ENCODE assay signal across 1 cellular context in the genomic region with DNA sequence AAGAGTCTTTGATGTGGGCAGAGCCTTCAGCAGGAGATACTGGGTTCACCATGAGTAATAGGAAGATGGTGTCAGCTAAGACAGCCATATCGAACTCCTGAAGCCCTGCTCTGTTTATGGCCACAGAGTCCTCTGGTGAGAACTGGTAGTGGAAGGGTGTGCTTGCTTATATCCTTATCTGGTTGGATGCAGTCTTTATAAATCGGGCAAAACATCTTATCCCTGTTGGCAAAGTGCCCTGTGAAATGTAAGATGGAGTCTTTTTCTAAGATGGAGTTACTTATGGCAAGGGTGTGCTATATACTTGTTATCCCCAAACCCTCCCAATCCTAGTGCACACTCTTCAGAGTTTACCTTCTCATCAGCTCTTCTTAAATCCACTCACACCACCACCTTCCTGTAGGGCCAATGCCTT.
TF ChIP-seq lines count a peak whose summit lies in the region.

No MANE protein-coding gene starts in this region.

TF ChIP-seq in K562, 482 proteins besides CTCF, POLR2A, EP300 and RAD21 (continued from another document and continues in another):
- no peak for TF ChIP-seq USF1 (CRISPR knock-in tag; IDR thresholded peaks at IDR 0.05)
- TF ChIP-seq ZBTB17 (CRISPR knock-in tag; IDR thresholded peaks at IDR 0.05) = peak; percentile 97
- no peak for TF ChIP-seq CHD2 (IDR thresholded peaks at IDR 0.05; ENCODE audit: low read depth, low read length)
- TF ChIP-seq ZMIZ1 (IDR thresholded peaks at IDR 0.05; ENCODE audit: low read depth in 2 of 2, low read length in 2 of 2) = no peak
- TF ChIP-seq ZBTB49 (CRISPR knock-in tag; IDR thresholded peaks at IDR 0.05; ENCODE audit: borderline replicate concordance) = no peak
- TF ChIP-seq, protein P1, sequence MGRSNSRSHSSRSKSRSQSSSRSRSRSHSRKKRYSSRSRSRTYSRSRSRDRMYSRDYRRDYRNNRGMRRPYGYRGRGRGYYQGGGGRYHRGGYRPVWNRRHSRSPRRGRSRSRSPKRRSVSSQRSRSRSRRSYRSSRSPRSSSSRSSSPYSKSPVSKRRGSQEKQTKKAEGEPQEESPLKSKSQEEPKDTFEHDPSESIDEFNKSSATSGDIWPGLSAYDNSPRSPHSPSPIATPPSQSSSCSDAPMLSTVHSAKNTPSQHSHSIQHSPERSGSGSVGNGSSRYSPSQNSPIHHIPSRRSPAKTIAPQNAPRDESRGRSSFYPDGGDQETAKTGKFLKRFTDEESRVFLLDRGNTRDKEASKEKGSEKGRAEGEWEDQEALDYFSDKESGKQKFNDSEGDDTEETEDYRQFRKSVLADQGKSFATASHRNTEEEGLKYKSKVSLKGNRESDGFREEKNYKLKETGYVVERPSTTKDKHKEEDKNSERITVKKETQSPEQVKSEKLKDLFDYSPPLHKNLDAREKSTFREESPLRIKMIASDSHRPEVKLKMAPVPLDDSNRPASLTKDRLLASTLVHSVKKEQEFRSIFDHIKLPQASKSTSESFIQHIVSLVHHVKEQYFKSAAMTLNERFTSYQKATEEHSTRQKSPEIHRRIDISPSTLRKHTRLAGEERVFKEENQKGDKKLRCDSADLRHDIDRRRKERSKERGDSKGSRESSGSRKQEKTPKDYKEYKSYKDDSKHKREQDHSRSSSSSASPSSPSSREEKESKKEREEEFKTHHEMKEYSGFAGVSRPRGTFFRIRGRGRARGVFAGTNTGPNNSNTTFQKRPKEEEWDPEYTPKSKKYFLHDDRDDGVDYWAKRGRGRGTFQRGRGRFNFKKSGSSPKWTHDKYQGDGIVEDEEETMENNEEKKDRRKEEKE (IDR thresholded peaks at IDR 0.05; ENCODE audit: borderline replicate concordance in 1 of 2, control insufficient read depth in 1 of 2, low read depth in 2 of 2, low read length in 1 of 2) = no peak
- TF ChIP-seq CREB3 (tag; conservative IDR thresholded peaks at IDR 0.05; ENCODE audit: low read depth) = peak; percentile 99
- TF ChIP-seq KAT7 (CRISPR knock-in tag; IDR thresholded peaks at IDR 0.05; ENCODE audit: borderline replicate concordance) = no peak
- no peak for TF ChIP-seq HDAC1 (IDR thresholded peaks at IDR 0.05)
- TF ChIP-seq JUNB (CRISPR knock-in tag; conservative IDR thresholded peaks at IDR 0.05) = no peak
- no peak for TF ChIP-seq HMGXB4 (CRISPR knock-in tag; IDR thresholded peaks at IDR 0.05)
- TF ChIP-seq PYGO2 (tag; IDR thresholded peaks at IDR 0.05) = peak; percentile 97
- no peak for TF ChIP-seq RFX5 (IDR thresholded peaks at IDR 0.05; ENCODE audit: low read depth, low read length)
- TF ChIP-seq, protein P2, sequence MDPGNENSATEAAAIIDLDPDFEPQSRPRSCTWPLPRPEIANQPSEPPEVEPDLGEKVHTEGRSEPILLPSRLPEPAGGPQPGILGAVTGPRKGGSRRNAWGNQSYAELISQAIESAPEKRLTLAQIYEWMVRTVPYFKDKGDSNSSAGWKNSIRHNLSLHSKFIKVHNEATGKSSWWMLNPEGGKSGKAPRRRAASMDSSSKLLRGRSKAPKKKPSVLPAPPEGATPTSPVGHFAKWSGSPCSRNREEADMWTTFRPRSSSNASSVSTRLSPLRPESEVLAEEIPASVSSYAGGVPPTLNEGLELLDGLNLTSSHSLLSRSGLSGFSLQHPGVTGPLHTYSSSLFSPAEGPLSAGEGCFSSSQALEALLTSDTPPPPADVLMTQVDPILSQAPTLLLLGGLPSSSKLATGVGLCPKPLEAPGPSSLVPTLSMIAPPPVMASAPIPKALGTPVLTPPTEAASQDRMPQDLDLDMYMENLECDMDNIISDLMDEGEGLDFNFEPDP (CRISPR knock-in tag; IDR thresholded peaks at IDR 0.05) = peak; percentile 96
- TF ChIP-seq YBX1 (IDR thresholded peaks at IDR 0.05) = no peak
- no peak for TF ChIP-seq SAFB (IDR thresholded peaks at IDR 0.05; ENCODE audit: borderline replicate concordance, low read depth, low read length)
- TF ChIP-seq, protein P3, sequence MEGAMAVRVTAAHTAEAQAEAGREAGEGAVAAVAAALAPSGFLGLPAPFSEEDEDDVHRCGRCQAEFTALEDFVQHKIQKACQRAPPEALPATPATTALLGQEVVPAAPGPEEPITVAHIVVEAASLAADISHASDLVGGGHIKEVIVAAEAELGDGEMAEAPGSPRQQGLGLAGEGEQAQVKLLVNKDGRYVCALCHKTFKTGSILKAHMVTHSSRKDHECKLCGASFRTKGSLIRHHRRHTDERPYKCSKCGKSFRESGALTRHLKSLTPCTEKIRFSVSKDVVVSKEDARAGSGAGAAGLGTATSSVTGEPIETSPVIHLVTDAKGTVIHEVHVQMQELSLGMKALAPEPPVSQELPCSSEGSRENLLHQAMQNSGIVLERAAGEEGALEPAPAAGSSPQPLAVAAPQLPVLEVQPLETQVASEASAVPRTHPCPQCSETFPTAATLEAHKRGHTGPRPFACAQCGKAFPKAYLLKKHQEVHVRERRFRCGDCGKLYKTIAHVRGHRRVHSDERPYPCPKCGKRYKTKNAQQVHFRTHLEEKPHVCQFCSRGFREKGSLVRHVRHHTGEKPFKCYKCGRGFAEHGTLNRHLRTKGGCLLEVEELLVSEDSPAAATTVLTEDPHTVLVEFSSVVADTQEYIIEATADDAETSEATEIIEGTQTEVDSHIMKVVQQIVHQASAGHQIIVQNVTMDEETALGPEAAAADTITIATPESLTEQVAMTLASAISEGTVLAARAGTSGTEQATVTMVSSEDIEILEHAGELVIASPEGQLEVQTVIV (CRISPR knock-in tag; IDR thresholded peaks at IDR 0.05; ENCODE audit: borderline replicate concordance) = peak; percentile 71; the same call in 1 of the 2 replicates
- no peak for TF ChIP-seq RBFOX2 (IDR thresholded peaks at IDR 0.05; ENCODE audit: low read depth, low read length)
- TF ChIP-seq NFE2L1 (tag; IDR thresholded peaks at IDR 0.05; ENCODE audit: borderline replicate concordance, low read depth) = peak; percentile 85
- peak; percentile 100 for TF ChIP-seq DMBX1 (CRISPR knock-in tag; IDR thresholded peaks at IDR 0.05; ENCODE audit: borderline replicate concordance)
- no peak for TF ChIP-seq ZFP36 (IDR thresholded peaks at IDR 0.05; ENCODE audit: low read depth, low read length, partially characterized antibody)
- TF ChIP-seq, protein P4, sequence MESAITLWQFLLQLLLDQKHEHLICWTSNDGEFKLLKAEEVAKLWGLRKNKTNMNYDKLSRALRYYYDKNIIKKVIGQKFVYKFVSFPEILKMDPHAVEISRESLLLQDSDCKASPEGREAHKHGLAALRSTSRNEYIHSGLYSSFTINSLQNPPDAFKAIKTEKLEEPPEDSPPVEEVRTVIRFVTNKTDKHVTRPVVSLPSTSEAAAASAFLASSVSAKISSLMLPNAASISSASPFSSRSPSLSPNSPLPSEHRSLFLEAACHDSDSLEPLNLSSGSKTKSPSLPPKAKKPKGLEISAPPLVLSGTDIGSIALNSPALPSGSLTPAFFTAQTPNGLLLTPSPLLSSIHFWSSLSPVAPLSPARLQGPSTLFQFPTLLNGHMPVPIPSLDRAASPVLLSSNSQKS (CRISPR knock-in tag; IDR thresholded peaks at IDR 0.05) = peak; percentile 94
- peak; percentile 95 for TF ChIP-seq BCL6 (CRISPR knock-in tag; IDR thresholded peaks at IDR 0.05)
- TF ChIP-seq ZNF592 (IDR thresholded peaks at IDR 0.05) = peak; percentile 100
- no peak for TF ChIP-seq U2AF2 (optimal IDR thresholded peaks at IDR 0.05; ENCODE audit: low read depth, low read length)
- TF ChIP-seq NFIX (CRISPR knock-in tag; IDR thresholded peaks at IDR 0.05; ENCODE audit: low read depth) = peak; percentile 45
- peak; percentile 52; the same call in 1 of the 2 replicates for TF ChIP-seq FOSL1 (tag; conservative IDR thresholded peaks at IDR 0.05)
- no peak for TF ChIP-seq SETDB1 (IDR thresholded peaks at IDR 0.05; ENCODE audit: low read length)
- TF ChIP-seq ETV1 (tag; conservative IDR thresholded peaks at IDR 0.05; ENCODE audit: low read depth) = peak; percentile 90
- TF ChIP-seq XRCC3 (IDR thresholded peaks at IDR 0.05) = no peak
- TF ChIP-seq MYC (IDR thresholded peaks at IDR 0.05; ENCODE audit: low read depth, low read length) = no peak
- TF ChIP-seq MYC (CRISPR knock-in tag; IDR thresholded peaks at IDR 0.05; ENCODE audit: borderline replicate concordance, low read depth) = peak; percentile 93; the same call in 1 of the 2 replicates
- peak; percentile 97 for TF ChIP-seq HIVEP1 (CRISPR knock-in tag; IDR thresholded peaks at IDR 0.05)
- no peak for TF ChIP-seq ZNF431 (CRISPR knock-in tag; IDR thresholded peaks at IDR 0.05)
